ENCODE assay signal across 39 cellular contexts in the genomic region with DNA sequence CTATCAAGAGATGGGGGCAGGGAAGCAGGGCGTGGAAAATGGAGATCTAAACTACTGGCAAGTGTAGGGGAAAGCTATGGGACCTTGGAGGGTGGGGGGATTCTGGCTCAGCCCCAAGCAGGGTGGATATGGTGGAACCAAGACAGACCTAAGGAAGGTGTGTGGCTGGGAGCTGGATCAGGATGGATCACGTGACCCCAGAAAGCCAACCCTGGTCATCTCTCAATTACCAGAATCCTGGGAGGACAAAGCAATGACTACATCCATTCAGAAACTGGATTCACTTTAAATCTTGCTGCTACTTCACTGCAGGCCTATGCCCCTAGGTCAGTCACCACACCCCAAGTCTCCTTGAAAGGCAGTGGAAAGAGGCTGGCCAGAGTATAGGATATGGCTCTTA.
"Had no signal": no experiment of that assay in that cellular context is flagged by ENCODE, and none has a peak within 500 bp of the region (broad histone marks: within the 10 kb centered on the region; RNA-seq: fewer than 3 reads in every experiment).

No MANE protein-coding gene starts in this region.

- H3K36me3 ChIP-seq: brain microvascular endothelial cell, breast epithelium, cardiac muscle cell had no signal

- H3K9me3 ChIP-seq: body of pancreas, breast epithelium had no signal

- H3K4me1 ChIP-seq: breast epithelium had no signal

- H3K9me3 Mint-ChIP-seq: activated CD4-positive, alpha-beta memory T cell treated with anti-CD3 and anti-CD28 coated beads, Interleukin-2, amount 10 ng/mL, durations not matched to agents 7 days and 5 days; activated CD4-positive, alpha-beta T cell treated with anti-CD3 and anti-CD28 coated beads, Interleukin-2, amount 10 ng/mL, durations not matched to agents 7 days and 5 days; activated naive CD4-positive, alpha-beta T cell treated with anti-CD3 and anti-CD28 coated beads, Interleukin-2, amount 10 ng/mL, durations not matched to agents 7 days and 5 days; activated naive CD4-positive, alpha-beta T cell treated with anti-CD3 and anti-CD28 coated beads, Interleukin-2, amount 50 U/mL, for 24 hours; activated naive CD8-positive, alpha-beta T cell treated with anti-CD3 and anti-CD28 coated beads, Interleukin-2, amount 10 ng/mL, durations not matched to agents 7 days and 5 days; activated naive CD8-positive, alpha-beta T cell treated with anti-CD3 and anti-CD28 coated beads, Interleukin-2, amount 50 U/mL, for 24 hours; activated T-cell treated with anti-CD3 and anti-CD28 coated beads, Interleukin-2, amount 50 U/mL, for 24 hours; activated T-helper 2 cell treated with anti-CD3 and anti-CD28 coated beads, Interferon-gamma antibody, Interleukin-2, Interleukin-4, amounts not matched to agents 10 μg/mL and 5 μg/mL and 100 μg/mL, durations not matched to agents 14 hours and 24 hours and 36 hours; central memory CD8-positive, alpha-beta T cell; T-helper 1 cell treated with Interleukin-12 subunit alpha and Interleukin-12 subunit beta and Interleukin-4 antibody, amounts not matched to agents 30 μg/mL and 1 μg/mL, for 36 hours; T-helper 2 cell treated with Interferon-gamma antibody and Interleukin-4, amounts not matched to agents 5 μg/mL and 100 μg/mL, for 36 hours; WTC11 had no signal

- H3K36me3 Mint-ChIP-seq: activated CD8-positive, alpha-beta memory T cell treated with anti-CD3 and anti-CD28 coated beads, Interleukin-2, amount 10 ng/mL, durations not matched to agents 7 days and 5 days; activated naive CD4-positive, alpha-beta T cell treated with anti-CD3 and anti-CD28 coated beads, Interleukin-2, amount 10 ng/mL, durations not matched to agents 7 days and 5 days; activated naive CD4-positive, alpha-beta T cell treated with anti-CD3 and anti-CD28 coated beads, Interleukin-2, amount 50 U/mL, for 24 hours; activated naive CD8-positive, alpha-beta T cell treated with anti-CD3 and anti-CD28 coated beads, Interleukin-2, amount 10 ng/mL, durations not matched to agents 7 days and 5 days; WTC11 had no signal

- H3K27me3 ChIP-seq: body of pancreas, brain microvascular endothelial cell, breast epithelium, cardiac muscle cell had no signal

- H3K4me1 Mint-ChIP-seq: activated CD4-positive, alpha-beta memory T cell treated with anti-CD3 and anti-CD28 coated beads, Interleukin-2, amount 10 ng/mL, durations not matched to agents 7 days and 5 days; activated CD4-positive, alpha-beta T cell treated with anti-CD3 and anti-CD28 coated beads for 36 hours; activated CD4-positive, alpha-beta T cell treated with anti-CD3 and anti-CD28 coated beads, Interleukin-2, amount 10 ng/mL, durations not matched to agents 7 days and 5 days; activated CD8-positive, alpha-beta memory T cell treated with anti-CD3 and anti-CD28 coated beads, Interleukin-2, amount 10 ng/mL, durations not matched to agents 7 days and 5 days; activated naive CD4-positive, alpha-beta T cell treated with anti-CD3 and anti-CD28 coated beads, Interleukin-2, amount 10 ng/mL, durations not matched to agents 7 days and 5 days; activated naive CD4-positive, alpha-beta T cell treated with anti-CD3 and anti-CD28 coated beads, Interleukin-2, amount 50 U/mL, for 24 hours; activated naive CD8-positive, alpha-beta T cell treated with anti-CD3 and anti-CD28 coated beads, Interleukin-2, amount 10 ng/mL, durations not matched to agents 7 days and 5 days; activated naive CD8-positive, alpha-beta T cell treated with anti-CD3 and anti-CD28 coated beads, Interleukin-2, amount 50 U/mL, for 24 hours; central memory CD8-positive, alpha-beta T cell; WTC11 had no signal

- H3K27ac ChIP-seq: brain microvascular endothelial cell, breast epithelium, cardiac muscle cell, WERI-Rb-1 had no signal

- FAIRE-seq: astrocyte had no signal

- H3K4me3 ChIP-seq: body of pancreas, breast epithelium, cardiac muscle cell had no signal

- H3K27me3 Mint-ChIP-seq: activated CD4-positive, alpha-beta memory T cell treated with anti-CD3 and anti-CD28 coated beads, Interleukin-2, amount 10 ng/mL, durations not matched to agents 7 days and 5 days; activated CD4-positive, alpha-beta T cell treated with anti-CD3 and anti-CD28 coated beads for 36 hours; activated naive CD4-positive, alpha-beta T cell treated with anti-CD3 and anti-CD28 coated beads, Interleukin-2, amount 50 U/mL, for 24 hours; activated naive CD8-positive, alpha-beta T cell; activated naive CD8-positive, alpha-beta T cell treated with anti-CD3 and anti-CD28 coated beads, Interleukin-2, amount 10 ng/mL, durations not matched to agents 7 days and 5 days; activated naive CD8-positive, alpha-beta T cell treated with anti-CD3 and anti-CD28 coated beads, Interleukin-2, amount 50 U/mL, for 24 hours; activated T-cell treated with anti-CD3 and anti-CD28 coated beads, Interleukin-2, amount 50 U/mL, for 24 hours had no signal

- H3K27ac Mint-ChIP-seq: activated CD4-positive, alpha-beta memory T cell treated with anti-CD3 and anti-CD28 coated beads, Interleukin-2, amount 10 ng/mL, durations not matched to agents 7 days and 5 days; activated CD4-positive, alpha-beta T cell treated with anti-CD3 and anti-CD28 coated beads for 36 hours; activated CD4-positive, alpha-beta T cell treated with anti-CD3 and anti-CD28 coated beads, Interleukin-2, amount 10 ng/mL, durations not matched to agents 7 days and 5 days; activated CD8-positive, alpha-beta memory T cell treated with anti-CD3 and anti-CD28 coated beads, Interleukin-2, amount 10 ng/mL, durations not matched to agents 7 days and 5 days; activated CD8-positive, alpha-beta T cell treated with anti-CD3 and anti-CD28 coated beads, Interleukin-2, amount 10 ng/mL, durations not matched to agents 7 days and 5 days; activated naive CD4-positive, alpha-beta T cell treated with anti-CD3 and anti-CD28 coated beads, Interleukin-2, amount 10 ng/mL, durations not matched to agents 7 days and 5 days; activated naive CD4-positive, alpha-beta T cell treated with anti-CD3 and anti-CD28 coated beads, Interleukin-2, amount 50 U/mL, for 24 hours; activated naive CD8-positive, alpha-beta T cell; activated naive CD8-positive, alpha-beta T cell treated with anti-CD3 and anti-CD28 coated beads, Interleukin-2, amount 10 ng/mL, durations not matched to agents 7 days and 5 days; activated naive CD8-positive, alpha-beta T cell treated with anti-CD3 and anti-CD28 coated beads, Interleukin-2, amount 50 U/mL, for 24 hours; activated T-cell treated with anti-CD3 and anti-CD28 coated beads, Interleukin-2, amount 50 U/mL, for 24 hours; activated T-helper 2 cell treated with anti-CD3 and anti-CD28 coated beads, Interferon-gamma antibody, Interleukin-2, Interleukin-4, amounts not matched to agents 10 μg/mL and 5 μg/mL and 100 μg/mL, durations not matched to agents 14 hours and 24 hours and 36 hours; T-helper 1 cell treated with Interleukin-12 subunit alpha and Interleukin-12 subunit beta and Interleukin-4 antibody, amounts not matched to agents 30 μg/mL and 1 μg/mL, for 36 hours; T-helper 2 cell treated with Interferon-gamma antibody and Interleukin-4, amounts not matched to agents 5 μg/mL and 100 μg/mL, for 36 hours; WTC11 had no signal

- H3K4me3 Mint-ChIP-seq: activated CD4-positive, alpha-beta memory T cell treated with anti-CD3 and anti-CD28 coated beads, Interleukin-2, amount 10 ng/mL, durations not matched to agents 7 days and 5 days; activated CD4-positive, alpha-beta T cell treated with anti-CD3 and anti-CD28 coated beads for 36 hours; activated CD4-positive, alpha-beta T cell treated with anti-CD3 and anti-CD28 coated beads, Interleukin-2, amount 10 ng/mL, durations not matched to agents 7 days and 5 days; activated CD8-positive, alpha-beta memory T cell treated with anti-CD3 and anti-CD28 coated beads, Interleukin-2, amount 10 ng/mL, durations not matched to agents 7 days and 5 days; activated CD8-positive, alpha-beta T cell treated with anti-CD3 and anti-CD28 coated beads, Interleukin-2, amount 10 ng/mL, durations not matched to agents 7 days and 5 days; activated naive CD4-positive, alpha-beta T cell treated with anti-CD3 and anti-CD28 coated beads, Interleukin-2, amount 10 ng/mL, durations not matched to agents 7 days and 5 days; activated naive CD4-positive, alpha-beta T cell treated with anti-CD3 and anti-CD28 coated beads, Interleukin-2, amount 50 U/mL, for 24 hours; activated naive CD8-positive, alpha-beta T cell; activated naive CD8-positive, alpha-beta T cell treated with anti-CD3 and anti-CD28 coated beads, Interleukin-2, amount 10 ng/mL, durations not matched to agents 7 days and 5 days; activated naive CD8-positive, alpha-beta T cell treated with anti-CD3 and anti-CD28 coated beads, Interleukin-2, amount 50 U/mL, for 24 hours; activated T-cell treated with anti-CD3 and anti-CD28 coated beads, Interleukin-2, amount 50 U/mL, for 24 hours; central memory CD8-positive, alpha-beta T cell; T-helper 1 cell treated with Interleukin-12 subunit alpha and Interleukin-12 subunit beta and Interleukin-4 antibody, amounts not matched to agents 30 μg/mL and 1 μg/mL, for 36 hours; T-helper 2 cell treated with Interferon-gamma antibody and Interleukin-4, amounts not matched to agents 5 μg/mL and 100 μg/mL, for 36 hours; WTC11 had no signal

- DNase-seq: activated CD4-positive, alpha-beta memory T cell treated with anti-CD3 and anti-CD28 coated beads, Interleukin-2, amount 10 ng/mL, durations not matched to agents 7 days and 5 days; activated CD4-positive, alpha-beta T cell treated with anti-CD3 and anti-CD28 coated beads for 1 hour; activated CD4-positive, alpha-beta T cell treated with anti-CD3 and anti-CD28 coated beads for 36 hours; activated CD4-positive, alpha-beta T cell treated with anti-CD3 and anti-CD28 coated beads for 48 hours; activated CD4-positive, alpha-beta T cell treated with anti-CD3 and anti-CD28 coated beads, Interleukin-2, amount 10 ng/mL, durations not matched to agents 7 days and 5 days; activated CD4-positive, alpha-beta T cell treated with anti-CD3 and anti-CD28 coated beads, Interleukin-2, amount 50 U/mL, for 48 hours; activated CD4-positive, CD25-positive, alpha-beta regulatory T cell; activated CD8-positive, alpha-beta memory T cell treated with anti-CD3 and anti-CD28 coated beads for 24 hours; activated CD8-positive, alpha-beta memory T cell treated with anti-CD3 and anti-CD28 coated beads, Interleukin-2, amount 10 ng/mL, durations not matched to agents 7 days and 5 days; activated CD8-positive, alpha-beta memory T cell treated with anti-CD3 and anti-CD28 coated beads, Interleukin-2, amount 50 U/mL, for 48 hours; activated CD8-positive, alpha-beta T cell treated with anti-CD3 and anti-CD28 coated beads, Interleukin-2, amount 10 ng/mL, durations not matched to agents 7 days and 5 days; activated effector memory CD4-positive, alpha-beta T cell treated with Interleukin-2 at 50 U/mL for 16 hours; activated gamma-delta T cell; activated naive CD4-positive, alpha-beta T cell treated with anti-CD3 and anti-CD28 coated beads, Interleukin-2, amount 10 ng/mL, durations not matched to agents 7 days and 5 days; activated naive CD4-positive, alpha-beta T cell treated with Interleukin-2 at 50 U/mL for 16 hours; activated naive CD8-positive, alpha-beta T cell treated with anti-CD3 and anti-CD28 coated beads, Interleukin-2, amount 10 ng/mL, durations not matched to agents 7 days and 5 days; activated naive CD8-positive, alpha-beta T cell treated with anti-CD3 and anti-CD28 coated beads, Interleukin-2, amount 50 U/mL, for 24 hours; activated T-cell treated with anti-CD3 and anti-CD28 coated beads, Interleukin-2, amount 50 U/mL, for 24 hours; activated T-cell treated with anti-CD3 and anti-CD28 coated beads, Interleukin-2, amount 50 U/mL, for 48 hours; aorta; body of pancreas; brain microvascular endothelial cell; caudate nucleus; cerebellar nuclear complex; T-helper 1 cell; T-helper 2 cell; T-helper 9 cell; WERI-Rb-1 had no signal

- ATAC-seq: activated CD4-positive, alpha-beta T cell treated with anti-CD3 and anti-CD28 coated beads for 36 hours; activated CD4-positive, CD25-positive, alpha-beta regulatory T cell treated with anti-CD3 and anti-CD28 coated beads, Interleukin-2, amount 50 U/mL, for 24 hours; activated CD8-positive, alpha-beta memory T cell treated with anti-CD3 and anti-CD28 coated beads, Interleukin-2, amount 10 ng/mL, durations not matched to agents 7 days and 5 days; activated CD8-positive, alpha-beta T cell treated with anti-CD3 and anti-CD28 coated beads, Interleukin-2, amount 10 ng/mL, durations not matched to agents 7 days and 5 days; activated naive CD8-positive, alpha-beta T cell treated with anti-CD3 and anti-CD28 coated beads, Interleukin-2, amount 50 U/mL, for 24 hours; body of pancreas; WTC11 had no signal
